8 cellular contexts compared by ENCODE assay signal in genomic region chr15:42133892-42134502, GRCh38. TPM values are rescaled to one million over a fixed set of nuclear protein-coding genes. Genes with fewer than 3 reads are reported as not detected.
DNase-seq lines count a peak whose midpoint lies in the region; ATAC-seq, FAIRE-seq and TF ChIP-seq lines count a peak whose summit lies in the region.

No MANE protein-coding gene starts in this region.

- FAIRE-seq in astrocyte (lab: Jason Lieb, UNC) (no peak), HepG2 (lab: Jason Lieb, UNC) (peak; percentile 42), kidney (lab: Jason Lieb, UNC) (no peak)

- H3K4me3 Mint-ChIP-seq in astrocyte (ENCODE audit: unreplicated experiment) = no peak overlapping the region

- CTCF ChIA-PET in HepG2 (lab: Yijun Ruan, JAX; ENCODE audit: low intra/inter-chr PET ratio, low total read pairs) = interaction anchor here (1.2 kb wide), 1 partner anchor 144 kb away, joined by 5 read pairs; no protein-coding TSS in a partner anchor

- H4K20me1 ChIP-seq in SU-DHL-6 (ENCODE audit: low read depth, low read length) (no peaks in the 10 kb centered on the region), astrocyte (ENCODE audit: insufficient read depth, low read length) (no peaks in the 10 kb centered on the region), HepG2 (ENCODE audit: insufficient read depth, low read length) (no peaks in the 10 kb centered on the region)

- TF ChIP-seq RAD21 in HepG2 (CRISPR knock-in tag; IDR thresholded peaks at IDR 0.05) = peak; percentile 56

- H3K9me3 Mint-ChIP-seq in astrocyte (ENCODE audit: unreplicated experiment) = no peaks in the 10 kb centered on the region

- H3K27me3 ChIP-seq in SU-DHL-6 (ENCODE audit: low read length) (no peaks in the 10 kb centered on the region), astrocyte (ENCODE audit: insufficient read depth, low read length) (peaks cover 35% of the 10 kb centered on the region), HepG2 (ENCODE audit: control insufficient read depth in 1 of 2, insufficient read depth in 2 of 2, low read length in 2 of 2) (0 out of 5 replicates have a peak, but pooled peaks cover 2 to 7% of the 10 kb centered on the region in 2 experiments)

- POLR2A ChIA-PET in HepG2 (lab: Yijun Ruan, JAX) = no interaction called here

- H3K4me2 ChIP-seq in SU-DHL-6 (ENCODE audit: low read depth, low read length, poor library complexity, severe bottlenecking) (no peak overlapping the region), astrocyte (ENCODE audit: low read length) (no peak overlapping the region), HepG2 (ENCODE audit: low read depth, low read length) (no peak overlapping the region)

- in situ Hi-C loops in HepG2 (cut with HindIII; ENCODE audit: extremely low pct_ligation_motif_present, low pct_unique_long_range_greater_than_20kb) = loop anchor here (5.0 kb wide), 1 partner anchor 42 kb away; the partner anchor contains the start of gene PLA2G4D

- no peaks in the 10 kb centered on the region for H3K79me2 ChIP-seq in SU-DHL-6 (ENCODE audit: insufficient read depth, low read length)
- no peaks in the 10 kb centered on the region for H3K79me2 ChIP-seq in astrocyte (ENCODE audit: insufficient read depth, low read length)
- H3K79me2 ChIP-seq in HepG2 (ENCODE audit: insufficient read depth, low read length) = no peaks in the 10 kb centered on the region

- H3K27ac Mint-ChIP-seq in astrocyte (ENCODE audit: unreplicated experiment) = no peak overlapping the region

- peak; percentile 75 for ATAC-seq in HepG2
- no peak for ATAC-seq in GM18909 (IDR thresholded peaks at IDR 0.05; ENCODE audit: poor library complexity, unreplicated experiment)

- TF ChIP-seq POLR2A in HepG2 (IDR thresholded peaks at IDR 0.05; ENCODE audit: insufficient read depth in 1 of 2, low read depth in 2 of 2, low read length in 2 of 2) = no peak

- TF ChIP-seq EP300 in HepG2 (IDR thresholded peaks at IDR 0.05; ENCODE audit: low read depth in 2 of 2, low read length in 2 of 2) (no peak), HepG2 (CRISPR knock-in tag; IDR thresholded peaks at IDR 0.05; ENCODE audit: borderline replicate concordance) (no peak)

- H3K27ac ChIP-seq in SU-DHL-6 (ENCODE audit: low read depth, low read length) (no peak overlapping the region), astrocyte (ENCODE audit: low read depth, low read length) (no peak overlapping the region), HepG2 (ENCODE audit: extremely low read length, insufficient read depth, low read length) (no peak overlapping the region), kidney (ENCODE audit: low read depth in 2 of 2, low read length in 2 of 2) (no peak overlapping the region)

- intact Hi-C loops in HepG2 (cut with micrococcal nuclease; ENCODE audit: unreplicated experiment) = no loop called here
- intact Hi-C loops in kidney (cut with DNase I) = no loop called here

- H3K9me3 ChIP-seq in SU-DHL-6 (ENCODE audit: insufficient read depth, low read length) (no peaks in the 10 kb centered on the region), astrocyte (ENCODE audit: insufficient read depth, low read depth, low read length) (peaks cover 1% of the 10 kb centered on the region), HepG2 (ENCODE audit: low read length) (peaks cover 14% of the 10 kb centered on the region), kidney (ENCODE audit: control insufficient read depth in 1 of 2, low read length in 2 of 2) (peaks cover 0 to 3% of the 10 kb centered on the region in 2 donors)

- DNase-seq in ELR (ENCODE audit: low read depth) = peak; percentile 61
- peak; percentile 42 for DNase-seq in LoVo (ENCODE audit: low spot score)
- DNase-seq in astrocyte (ENCODE audit: low read depth) = no peak
- peak; percentile 52 for DNase-seq in HepG2 (ENCODE audit: low spot score)
- peak; percentile 20 to 38 for DNase-seq in stimulated activated CD8-positive, alpha-beta memory T cell treated with anti-CD3 and anti-CD28 coated beads, Interleukin-7, amount 100 ng/mL, for 48 hours (ENCODE audit: extremely low read depth in 1 of 2, low read depth in 1 of 2)
- no peak for DNase-seq in kidney

- H3K27me3 Mint-ChIP-seq in astrocyte (ENCODE audit: low read depth, unreplicated experiment) = peaks cover 14% of the 10 kb centered on the region

- no peak overlapping the region for H3K4me3 ChIP-seq in SU-DHL-6 (ENCODE audit: insufficient read depth, low read length, poor library complexity, severe bottlenecking)
- no peak overlapping the region for H3K4me3 ChIP-seq in astrocyte (ENCODE audit: insufficient read depth, low read depth, low read length)
- H3K4me3 ChIP-seq in HepG2 (replicated peaks in 1 of 3; ENCODE audit: insufficient read depth in 1 of 3, low read depth in 2 of 3, low read length in 3 of 3) = no peak overlapping the region
- no peak overlapping the region for H3K4me3 ChIP-seq in kidney (ENCODE audit: low read length in 2 of 2)

- H3K9ac ChIP-seq in SU-DHL-6 (ENCODE audit: low read length) (no peak overlapping the region), astrocyte (ENCODE audit: low read length) (no peak overlapping the region), HepG2 (ENCODE audit: insufficient read depth, low read depth, low read length) (no peak overlapping the region), kidney (ENCODE audit: low read length in 2 of 2) (no peak overlapping the region)

- H3K9me2 ChIP-seq in SU-DHL-6 (replicated peaks; ENCODE audit: insufficient read depth, low read length) = no peaks in the 10 kb centered on the region

- H3K36me3 Mint-ChIP-seq in astrocyte (ENCODE audit: low read depth, unreplicated experiment) = no peaks in the 10 kb centered on the region

- peaks cover 2% of the 10 kb centered on the region for H3K4me1 Mint-ChIP-seq in astrocyte (ENCODE audit: low read depth, unreplicated experiment)

- 53% methylated on average over 11 of the region's 11 CpGs for WGBS in HepG2 (ENCODE audit: low lambda C conversion rate)

- H2AFZ ChIP-seq in SU-DHL-6 (ENCODE audit: low read depth, low read length, severe bottlenecking) = no peak overlapping the region
- no peak overlapping the region for H2AFZ ChIP-seq in astrocyte (ENCODE audit: low read depth, low read length)
- no peak overlapping the region for H2AFZ ChIP-seq in HepG2 (ENCODE audit: low read length)

- H3F3A ChIP-seq in SU-DHL-6 (ENCODE audit: insufficient read depth) = no peaks in the 10 kb centered on the region

- peak; percentile 57 for TF ChIP-seq CTCF in SU-DHL-6 (IDR thresholded peaks at IDR 0.05; ENCODE audit: insufficient read depth, low read length, poor library complexity, severe bottlenecking)
- peak; percentile 42 for TF ChIP-seq CTCF in astrocyte (IDR thresholded peaks at IDR 0.05; ENCODE audit: insufficient read depth, low read depth, low read length)
- TF ChIP-seq CTCF in HepG2 (CRISPR knock-in tag; IDR thresholded peaks at IDR 0.05) = peak; percentile 92
- no peak for TF ChIP-seq CTCF in kidney (IDR thresholded peaks at IDR 0.05; ENCODE audit: borderline replicate concordance, extremely low read depth, insufficient read depth)

- no TSS peak for BruUV-seq in HepG2 (replicated peaks; lab: Mats Ljungman, UMichigan)

- H3K4me1 ChIP-seq in astrocyte (ENCODE audit: insufficient read depth, low read length) (no peaks in the 10 kb centered on the region), HepG2 (ENCODE audit: insufficient read depth, low read length) (peaks cover 53% of the 10 kb centered on the region), kidney (ENCODE audit: control insufficient read depth in 1 of 2, insufficient read depth in 1 of 2, low read depth in 1 of 2, low read length in 2 of 2) (no peaks in the 10 kb centered on the region)

- H3K36me3 ChIP-seq in SU-DHL-6 (ENCODE audit: low read length) (no peaks in the 10 kb centered on the region), astrocyte (ENCODE audit: insufficient read depth, low read length) (no peaks in the 10 kb centered on the region), HepG2 (replicated peaks in 1 of 2; ENCODE audit: control insufficient read depth in 1 of 2, insufficient read depth in 2 of 2, low read length in 2 of 2) (no peaks in the 10 kb centered on the region), kidney (ENCODE audit: control insufficient read depth in 1 of 2, insufficient read depth in 2 of 2, low read length in 2 of 2) (no peaks in the 10 kb centered on the region)

RNA-seq across cellular contexts. Expression of gene PLA2G4F, which starts 22.4 kb away (rescaled TPM):
- total RNA-seq in astrocyte (0.30 TPM in 1 of 2 replicates, not detected in the other), HepG2 (2016; rRNA removed; fragmentation: Illumina TruSeq; extraction: Trizol) (not detected in 2 replicates), kidney (51.2 TPM)
- total RNA-seq in HepG2 (2016; cell fraction: cytosol; rRNA removed; fragmentation: Illumina TruSeq; extraction: Trizol; ENCODE audit: low read depth) = not detected in 2 replicates
- not detected in 2 replicates for total RNA-seq in HepG2 (2016; cell fraction: insoluble cytoplasmic fraction; rRNA removed; fragmentation: Illumina TruSeq; extraction: Trizol)
- total RNA-seq in HepG2 (2016; cell fraction: membrane; rRNA removed; fragmentation: Illumina TruSeq; extraction: Trizol) = not detected in 2 replicates
- total RNA-seq in HepG2 (2016; cell fraction: nucleus; rRNA removed; fragmentation: Illumina TruSeq; extraction: Trizol) = not detected in 2 replicates
- polyA plus RNA-seq in HepG2 (2011; rRNA removed) (0.01 and 0.07 TPM in 2 replicates), kidney (ENCODE audit: insufficient read depth, low read depth, low replicate concordance) (35.9 TPM)
- polyA plus RNA-seq in HepG2 (2011; cell fraction: cytosol; rRNA removed) = not detected in 2 replicates
- polyA plus RNA-seq in HepG2 (2011; cell fraction: nucleus; rRNA removed) = not detected in 2 replicates
- not detected in 2 replicates for polyA plus RNA-seq in HepG2 (2012)
- not detected in 2 replicates for polyA plus RNA-seq in HepG2 (2016; cell fraction: cytosol; fragmentation: Illumina TruSeq; extraction: Trizol; ENCODE audit: low read depth)
- not detected in 2 replicates for polyA plus RNA-seq in HepG2 (2016; cell fraction: insoluble cytoplasmic fraction; fragmentation: Illumina TruSeq; extraction: Trizol; ENCODE audit: low read depth)
- polyA plus RNA-seq in HepG2 (2016; cell fraction: membrane; fragmentation: Illumina TruSeq; extraction: Trizol; ENCODE audit: low read depth) = not detected in 2 replicates
- polyA plus RNA-seq in HepG2 (2016; cell fraction: nucleus; fragmentation: Illumina TruSeq; extraction: Trizol; ENCODE audit: insufficient read depth, low read depth) = not detected in 2 replicates
- polyA minus RNA-seq in HepG2 (2011; rRNA and poly(A)+ RNA removed; ENCODE audit: low replicate concordance) = 0.16 TPM in 1 of 2 replicates, not detected in the other
- polyA minus RNA-seq in HepG2 (2011; cell fraction: cytosol; rRNA and poly(A)+ RNA removed) = not detected in 2 replicates
- polyA minus RNA-seq in HepG2 (2011; cell fraction: nucleus; rRNA and poly(A)+ RNA removed) = not detected in 2 replicates

RNA-seq across cellular contexts. Expression of gene PLA2G4D, which starts 39.6 kb away (rescaled TPM):
- total RNA-seq in astrocyte = not detected in 2 replicates
- 0.04 TPM in 1 of 2 replicates, not detected in the other for total RNA-seq in HepG2 (2016; rRNA removed; fragmentation: Illumina TruSeq; extraction: Trizol)
- not detected in 2 replicates for total RNA-seq in HepG2 (2016; cell fraction: cytosol; rRNA removed; fragmentation: Illumina TruSeq; extraction: Trizol; ENCODE audit: low read depth)
- not detected in 2 replicates for total RNA-seq in HepG2 (2016; cell fraction: insoluble cytoplasmic fraction; rRNA removed; fragmentation: Illumina TruSeq; extraction: Trizol)
- not detected in 2 replicates for total RNA-seq in HepG2 (2016; cell fraction: membrane; rRNA removed; fragmentation: Illumina TruSeq; extraction: Trizol)
- not detected in 2 replicates for total RNA-seq in HepG2 (2016; cell fraction: nucleus; rRNA removed; fragmentation: Illumina TruSeq; extraction: Trizol)
- 0.21 and 0.29 TPM in 2 replicates for polyA plus RNA-seq in HepG2 (2011; rRNA removed)
- polyA plus RNA-seq in HepG2 (2011; cell fraction: cytosol; rRNA removed) = 0.11 and 0.14 TPM in 2 replicates
- 0.78 and 1.4 TPM in 2 replicates for polyA plus RNA-seq in HepG2 (2011; cell fraction: nucleus; rRNA removed)
- 0.16 and 0.30 TPM in 2 replicates for polyA plus RNA-seq in HepG2 (2012)
- not detected in 2 replicates for polyA plus RNA-seq in HepG2 (2016; cell fraction: cytosol; fragmentation: Illumina TruSeq; extraction: Trizol; ENCODE audit: low read depth)
- not detected in 2 replicates for polyA plus RNA-seq in HepG2 (2016; cell fraction: insoluble cytoplasmic fraction; fragmentation: Illumina TruSeq; extraction: Trizol; ENCODE audit: low read depth)
- polyA plus RNA-seq in HepG2 (2016; cell fraction: membrane; fragmentation: Illumina TruSeq; extraction: Trizol; ENCODE audit: low read depth) = not detected in 2 replicates
- 0.13 TPM in 1 of 2 replicates, not detected in the other for polyA plus RNA-seq in HepG2 (2016; cell fraction: nucleus; fragmentation: Illumina TruSeq; extraction: Trizol; ENCODE audit: insufficient read depth, low read depth)
- polyA minus RNA-seq in HepG2 (2011; rRNA and poly(A)+ RNA removed; ENCODE audit: low replicate concordance) = 0.18 TPM in 1 of 2 replicates, not detected in the other
- not detected in 2 replicates for polyA minus RNA-seq in HepG2 (2011; cell fraction: cytosol; rRNA and poly(A)+ RNA removed)
- 0.13 TPM in 1 of 2 replicates, not detected in the other for polyA minus RNA-seq in HepG2 (2011; cell fraction: nucleus; rRNA and poly(A)+ RNA removed)
- not detected for total RNA-seq in kidney
- not detected for polyA plus RNA-seq in kidney (ENCODE audit: insufficient read depth, low read depth, low replicate concordance)

Comparison
In these comparisons a context has a peak if more than half of its experiments do, and no peak if none do; other contexts are left out.
1. DNase-seq: peak in ELR (single experiment), LoVo (single experiment), HepG2 (single experiment) and stimulated activated CD8-positive, alpha-beta memory T cell treated with anti-CD3 and anti-CD28 coated beads, Interleukin-7, amount 100 ng/mL, for 48 hours (2 of 2); none in astrocyte (single experiment) and kidney (single experiment).
2. RNA of gene PLA2G4F, which starts 22.4 kb away (total RNA-seq): 51.2 TPM in kidney (single experiment); 0.30 TPM in astrocyte and not detected in HepG2; every median in the first group is over 10 times any median in the second.